ENCODE assay signal across 4 cellular contexts in genomic region chr7:119756687-119757086, GRCh38.
"Had no signal": no experiment of that assay in that cellular context is flagged by ENCODE, and none has a peak within 500 bp of the region (broad histone marks: within the 10 kb centered on the region; RNA-seq: fewer than 3 reads in every experiment).

No MANE protein-coding gene starts in this region.

- H3K4me3 ChIP-seq: GM23248, K562 had no signal

- H3K9ac ChIP-seq: GM23248 had no signal

- H3K27ac ChIP-seq: GM23248 had no signal

- DNase-seq: GM23248, HCEC 1CT, IMR-90 had no signal

- ATAC-seq: K562 had no signal

- H2AFZ ChIP-seq: GM23248 had no signal
